Comparison of ENCODE assay signal across 1 cellular context in the genomic region with DNA sequence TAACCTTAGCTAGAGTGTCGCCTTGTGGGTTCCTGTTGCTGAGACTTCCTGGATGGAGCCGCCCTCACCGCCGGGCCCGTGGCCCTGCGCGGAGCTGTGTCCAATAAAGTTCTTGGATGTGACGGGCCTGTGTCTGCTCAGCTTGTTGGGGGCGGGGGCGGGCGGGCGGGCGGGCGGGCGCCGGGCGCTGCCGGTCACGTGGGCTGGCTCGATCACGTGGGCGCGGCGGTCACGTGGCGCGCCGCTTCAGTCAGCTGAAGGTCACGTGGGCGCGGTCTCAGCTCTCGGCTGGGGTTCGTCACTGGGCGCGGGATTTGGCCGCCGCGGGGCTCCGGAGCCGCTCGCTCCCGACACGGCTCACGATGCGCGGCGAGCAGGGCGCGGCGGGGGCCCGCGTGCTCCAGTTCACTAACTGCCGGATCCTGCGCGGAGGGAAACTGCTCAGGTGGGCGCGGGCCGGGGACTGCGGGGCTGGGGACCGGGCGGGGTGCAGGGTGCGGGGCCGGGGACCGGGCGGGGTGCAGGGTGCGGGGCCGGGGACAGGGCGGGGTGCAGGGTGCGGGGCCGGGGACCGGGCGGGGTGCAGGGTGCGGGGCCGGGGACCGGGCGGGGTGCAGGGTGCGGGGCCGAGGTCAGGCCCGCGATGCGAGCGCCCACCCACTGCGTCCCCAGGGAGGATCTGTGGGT.
TF ChIP-seq lines count a peak whose summit lies in the region.

Gene AMDHD2, plus strand, starts transcription at position 275 of the 687 bp plus-strand sequence. Its CDS starts 88 bp downstream, at position 363.

TF ChIP-seq in GM12878, 131 proteins besides CTCF, POLR2A, EP300 and RAD21 (continued from another document):
- peak; percentile 76 for TF ChIP-seq YY1 (IDR thresholded peaks at IDR 0.05; ENCODE audit: low read depth, low read length)
- peak; percentile 83; the same call in 2 of the 3 replicates for TF ChIP-seq POU2F2 (IDR thresholded peaks at IDR 0.05; ENCODE audit: borderline replicate concordance, low read depth, low read length)
- TF ChIP-seq ATF2 (IDR thresholded peaks at IDR 0.05; ENCODE audit: low read length): no peak
- TF ChIP-seq CHD4 (IDR thresholded peaks at IDR 0.05): no peak
- no peak for TF ChIP-seq ZNF622 (IDR thresholded peaks at IDR 0.05)
- no peak for TF ChIP-seq KAT2A (conservative IDR thresholded peaks at IDR 0.05; ENCODE audit: control insufficient read depth, low read depth, low read length)
- TF ChIP-seq CEBPB (IDR thresholded peaks at IDR 0.05; ENCODE audit: borderline replicate concordance in 1 of 2, low read depth in 2 of 2, low read length in 2 of 2): no peak
- TF ChIP-seq CUX1 (IDR thresholded peaks at IDR 0.05; ENCODE audit: insufficient replicate concordance, low read depth, low read length): no peak
- TF ChIP-seq TCF12 (IDR thresholded peaks at IDR 0.05; ENCODE audit: low read depth, low read length): peak; percentile 49; the same call in 1 of the 2 replicates
- TF ChIP-seq EZH2 (IDR thresholded peaks at IDR 0.05; ENCODE audit: borderline replicate concordance, control insufficient read depth, low read depth, low read length): no peak
- TF ChIP-seq BCL3 (IDR thresholded peaks at IDR 0.05; ENCODE audit: borderline replicate concordance, insufficient read depth, low read depth, low read length, poor library complexity, severe bottlenecking): peak; percentile 98
- TF ChIP-seq MTA2 (IDR thresholded peaks at IDR 0.05; ENCODE audit: low read depth): no peak
- no peak for TF ChIP-seq GABPA (IDR thresholded peaks at IDR 0.05; ENCODE audit: low read depth)
- TF ChIP-seq MYB (IDR thresholded peaks at IDR 0.05; ENCODE audit: borderline replicate concordance, low read depth, low read length): no peak
